ENCODE assay signal across 27 cellular contexts in the genomic region with DNA sequence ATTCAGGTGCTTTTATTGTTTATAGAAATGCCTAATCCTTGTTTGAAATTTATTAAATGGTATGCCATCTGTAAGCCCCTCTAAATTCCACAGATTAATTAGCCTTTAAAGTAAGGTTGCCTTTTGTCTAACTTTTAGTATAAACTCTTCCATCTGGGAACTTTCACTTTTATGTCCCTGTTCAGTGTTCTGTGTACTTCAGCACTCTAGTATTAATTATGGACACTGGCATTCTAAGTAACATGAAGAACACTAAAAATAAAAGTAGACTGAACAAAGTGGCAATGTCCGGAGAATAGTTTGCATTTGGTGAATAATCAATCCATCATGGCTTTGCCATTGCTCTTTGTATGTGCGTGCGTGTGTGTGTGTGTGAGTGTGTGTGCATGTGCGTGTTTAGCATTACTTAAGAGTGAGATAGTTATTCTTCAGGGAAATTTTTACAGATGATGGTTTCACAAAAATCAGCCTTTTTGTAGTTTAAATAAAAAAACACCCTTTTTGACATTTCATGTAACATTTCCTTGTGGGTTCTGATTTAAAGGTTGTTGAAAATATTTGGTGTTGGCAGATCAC.
"Had no signal": no experiment of that assay in that cellular context is flagged by ENCODE, and none has a peak within 500 bp of the region (broad histone marks: within the 10 kb centered on the region; RNA-seq: fewer than 3 reads in every experiment).

No MANE protein-coding gene starts in this region.

- H3K4me1 Mint-ChIP-seq: activated naive CD8-positive, alpha-beta T cell treated with anti-CD3 and anti-CD28 coated beads, Interleukin-2, amount 50 U/mL, for 24 hours; stimulated activated naive B cell treated with anti-CD40 and anti-IgM and Interleukin-4, amounts not matched to agents 10 μg/mL and 1 μg/mL and 100 μg/mL, for 72 hours had no signal

- H3K4me3 Mint-ChIP-seq: activated CD4-positive, alpha-beta memory T cell treated with anti-CD3 and anti-CD28 coated beads for 36 hours; activated CD4-positive, alpha-beta T cell treated with anti-CD3 and anti-CD28 coated beads, Interleukin-2, amount 10 ng/mL, durations not matched to agents 24 days and 14 days; activated naive CD8-positive, alpha-beta T cell treated with anti-CD3 and anti-CD28 coated beads, Interleukin-2, amount 50 U/mL, for 24 hours; naive thymus-derived CD4-positive, alpha-beta T cell; stimulated activated naive B cell treated with anti-CD40 and anti-IgM and Interleukin-4, amounts not matched to agents 10 μg/mL and 1 μg/mL and 100 μg/mL, for 72 hours had no signal

- H3K4me1 ChIP-seq: gastrocnemius medialis, left lung, psoas muscle, right atrium auricular region, suprapubic skin had no signal

- H3K27me3 ChIP-seq: gastrocnemius medialis, left lung, pancreas, right atrium auricular region, stomach, suprapubic skin, tibial artery had no signal

- DNase-seq: activated CD4-positive, alpha-beta memory T cell treated with anti-CD3 and anti-CD28 coated beads for 36 hours; activated CD4-positive, alpha-beta T cell treated with anti-CD3 and anti-CD28 coated beads, Interleukin-2, amount 10 ng/mL, durations not matched to agents 24 days and 14 days; activated CD4-positive, CD25-positive, alpha-beta regulatory T cell treated with anti-CD3 and anti-CD28 coated beads, Interleukin-2, amount 50 U/mL, for 72 hours; activated CD8-positive, alpha-beta memory T cell treated with anti-CD3 and anti-CD28 coated beads, Interleukin-2, amount 50 U/mL, for 4 hours; activated gamma-delta T cell; activated naive CD4-positive, alpha-beta T cell treated with anti-CD3 and anti-CD28 coated beads, Interleukin-2, amount 50 U/mL, for 16 hours; activated naive CD8-positive, alpha-beta T cell treated with anti-CD3 and anti-CD28 coated beads, Interleukin-2, amount 50 U/mL, for 24 hours; activated T-cell treated with anti-CD3 and anti-CD28 coated beads, Interleukin-2, amount 50 U/mL, for 1 hour; amygdala; caudate nucleus; gastrocnemius medialis; head of caudate nucleus; left lung; naive thymus-derived CD4-positive, alpha-beta T cell; nucleus accumbens; pancreas; psoas muscle; stimulated activated CD4-positive, alpha-beta T cell treated with anti-CD3 and anti-CD28 coated beads, Interleukin-15, amount 100 ng/mL, for 24 hours; stimulated activated CD4-positive, alpha-beta T cell treated with anti-CD3 and anti-CD28 coated beads, Interleukin-2, amount 100 ng/mL, for 24 hours; stimulated activated naive B cell treated with anti-CD40 and anti-IgM and Interleukin-4, amounts not matched to agents 10 μg/mL and 1 μg/mL and 100 μg/mL, for 72 hours; stomach; T-helper 2 cell; tibial artery had no signal

- ATAC-seq: activated naive CD8-positive, alpha-beta T cell treated with anti-CD3 and anti-CD28 coated beads, Interleukin-2, amount 50 U/mL, for 24 hours; esophagus mucosa; gastrocnemius medialis; left lung; naive thymus-derived CD4-positive, alpha-beta T cell; pancreas; psoas muscle; stimulated activated naive B cell treated with anti-CD40 and anti-IgM and Interleukin-4, amounts not matched to agents 10 μg/mL and 1 μg/mL and 100 μg/mL, for 72 hours had no signal

- H3K27ac Mint-ChIP-seq: activated CD4-positive, alpha-beta memory T cell treated with anti-CD3 and anti-CD28 coated beads for 36 hours; activated CD4-positive, alpha-beta T cell treated with anti-CD3 and anti-CD28 coated beads, Interleukin-2, amount 10 ng/mL, durations not matched to agents 24 days and 14 days; activated naive CD8-positive, alpha-beta T cell treated with anti-CD3 and anti-CD28 coated beads, Interleukin-2, amount 50 U/mL, for 24 hours; naive thymus-derived CD4-positive, alpha-beta T cell; stimulated activated naive B cell treated with anti-CD40 and anti-IgM and Interleukin-4, amounts not matched to agents 10 μg/mL and 1 μg/mL and 100 μg/mL, for 72 hours had no signal

- H3K27ac ChIP-seq: gastrocnemius medialis, left lung, pancreas, psoas muscle, right atrium auricular region, stomach, suprapubic skin, tibial artery had no signal

- H3K4me3 ChIP-seq: gastrocnemius medialis, left lung, lung, pancreas, psoas muscle, right atrium auricular region, stomach, suprapubic skin, tibial artery had no signal

- H3K9me3 Mint-ChIP-seq: activated CD4-positive, alpha-beta memory T cell treated with anti-CD3 and anti-CD28 coated beads for 36 hours; activated CD4-positive, alpha-beta T cell treated with anti-CD3 and anti-CD28 coated beads, Interleukin-2, amount 10 ng/mL, durations not matched to agents 24 days and 14 days; activated naive CD8-positive, alpha-beta T cell treated with anti-CD3 and anti-CD28 coated beads, Interleukin-2, amount 50 U/mL, for 24 hours; naive thymus-derived CD4-positive, alpha-beta T cell; stimulated activated naive B cell treated with anti-CD40 and anti-IgM and Interleukin-4, amounts not matched to agents 10 μg/mL and 1 μg/mL and 100 μg/mL, for 72 hours had no signal

- H3K27me3 Mint-ChIP-seq: activated CD4-positive, alpha-beta memory T cell treated with anti-CD3 and anti-CD28 coated beads for 36 hours; activated CD4-positive, alpha-beta T cell treated with anti-CD3 and anti-CD28 coated beads, Interleukin-2, amount 10 ng/mL, durations not matched to agents 24 days and 14 days; activated naive CD8-positive, alpha-beta T cell treated with anti-CD3 and anti-CD28 coated beads, Interleukin-2, amount 50 U/mL, for 24 hours; naive thymus-derived CD4-positive, alpha-beta T cell; stimulated activated naive B cell treated with anti-CD40 and anti-IgM and Interleukin-4, amounts not matched to agents 10 μg/mL and 1 μg/mL and 100 μg/mL, for 72 hours had no signal
